Comparison of ENCODE assay signal across 27 cellular contexts in the genomic region with DNA sequence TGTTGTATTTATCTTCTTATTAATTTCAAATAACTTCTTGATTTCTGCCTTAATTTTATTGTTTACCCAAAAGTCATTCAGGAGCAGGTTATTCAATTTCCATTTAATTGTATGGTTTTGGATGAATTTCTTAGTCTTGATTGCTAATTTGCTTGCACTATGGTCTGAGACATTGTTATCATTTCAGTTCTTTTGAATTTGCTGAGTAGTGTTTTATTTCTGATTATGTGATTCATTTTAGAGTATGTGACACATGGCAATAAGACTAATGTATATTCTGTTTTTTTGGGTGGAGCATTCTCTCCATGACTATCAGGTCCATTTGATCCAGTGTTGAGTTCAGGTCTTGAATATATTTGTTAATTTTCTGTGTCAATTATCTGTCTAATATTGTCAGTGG.
"Had no signal": no experiment of that assay in that cellular context is flagged by ENCODE, and none has a peak within 500 bp of the region (broad histone marks: within the 10 kb centered on the region; RNA-seq: fewer than 3 reads in every experiment).

No MANE protein-coding gene starts in this region.

- H3K9me3 ChIP-seq: colonic mucosa, esophagus squamous epithelium, gastrocnemius medialis, left lung, lower lobe of right lung, mucosa of descending colon had no signal

- DNase-seq: colonic mucosa; cortex of kidney; effector CD8-positive, alpha-beta T cell; effector memory CD8-positive, alpha-beta T cell; endodermal cell; erythroblast; esophagus squamous epithelium; foreskin fibroblast; foreskin melanocyte; gastrocnemius medialis; glutamatergic neuron; head of caudate nucleus; heart right ventricle; hippocampal formation; left cardiac atrium; left lung; left ventricle myocardium superior; lower lobe of right lung; mesenchymal stem cell; mucosa of descending colon had no signal

- H3K4me1 ChIP-seq: colonic mucosa, esophagus squamous epithelium, gastrocnemius medialis, heart right ventricle, left lung, lower lobe of right lung had no signal

- H3K27ac ChIP-seq: colonic mucosa, epithelial cell of prostate, esophagus squamous epithelium, gastrocnemius medialis, heart right ventricle, left lung, lower lobe of right lung had no signal

- H3K4me3 Mint-ChIP-seq: dendritic cell treated with granulocyte-macrophage colony-stimulating factor and Interleukin-4, amounts not matched to agents 40 ng/mL and 50 ng/mL, for 4 days; effector memory CD8-positive, alpha-beta T cell; endodermal cell; mesothelial cell of epicardium had no signal

- H3K36me3 ChIP-seq: colonic mucosa, esophagus squamous epithelium, gastrocnemius medialis, heart right ventricle, left lung, lower lobe of right lung had no signal

- H3K4me1 Mint-ChIP-seq: endodermal cell, mesothelial cell of epicardium had no signal

- H3K9me3 Mint-ChIP-seq: dendritic cell treated with granulocyte-macrophage colony-stimulating factor and Interleukin-4, amounts not matched to agents 40 ng/mL and 50 ng/mL, for 4 days; effector memory CD8-positive, alpha-beta T cell had no signal

- H3K27me3 Mint-ChIP-seq: dendritic cell treated with granulocyte-macrophage colony-stimulating factor and Interleukin-4, amounts not matched to agents 40 ng/mL and 50 ng/mL, for 4 days had no signal

- ATAC-seq: effector memory CD8-positive, alpha-beta T cell; esophagus mucosa; gastrocnemius medialis; heart right ventricle; left cardiac atrium; left lung; left ventricle myocardium superior; lower lobe of right lung; mucosa of descending colon had no signal

- H3K27ac Mint-ChIP-seq: dendritic cell treated with granulocyte-macrophage colony-stimulating factor and Interleukin-4, amounts not matched to agents 40 ng/mL and 50 ng/mL, for 4 days; effector memory CD8-positive, alpha-beta T cell; endodermal cell; mesothelial cell of epicardium had no signal

- H3K36me3 Mint-ChIP-seq: mesothelial cell of epicardium had no signal

- H3K27me3 ChIP-seq: colonic mucosa, esophagus squamous epithelium, gastrocnemius medialis had no signal

- FAIRE-seq: endometrium, islet of Langerhans, keratinocyte had no signal

- H3K4me3 ChIP-seq: colonic mucosa, esophagus squamous epithelium, gastrocnemius medialis, heart right ventricle, left lung, lower lobe of right lung, mucosa of descending colon had no signal
